Comparison of ENCODE assay signal across 1 cellular context in genomic region chr14:96861568-96862310, GRCh38.
TF ChIP-seq lines count a peak whose summit lies in the region.

No MANE protein-coding gene starts in this region.

TF ChIP-seq in HepG2, 621 proteins besides CTCF, POLR2A, EP300 and RAD21 (continued from another document):
- TF ChIP-seq RNF219 (CRISPR knock-in tag; IDR thresholded peaks at IDR 0.05) = no peak
- no peak for TF ChIP-seq NR2F2 (IDR thresholded peaks at IDR 0.05; ENCODE audit: borderline replicate concordance, low read depth)
- no peak for TF ChIP-seq ZNF33B (CRISPR knock-in tag; IDR thresholded peaks at IDR 0.05)
- no peak for TF ChIP-seq ZFP36 (IDR thresholded peaks at IDR 0.05; ENCODE audit: borderline replicate concordance, low read depth, low read length, partially characterized antibody)
- TF ChIP-seq ZNF484 (CRISPR knock-in tag; IDR thresholded peaks at IDR 0.05; ENCODE audit: borderline replicate concordance, low read depth) = no peak
- TF ChIP-seq STAT5B (CRISPR knock-in tag; IDR thresholded peaks at IDR 0.05) = no peak
